Comparison of ENCODE assay signal across 8 cellular contexts in the genomic region with DNA sequence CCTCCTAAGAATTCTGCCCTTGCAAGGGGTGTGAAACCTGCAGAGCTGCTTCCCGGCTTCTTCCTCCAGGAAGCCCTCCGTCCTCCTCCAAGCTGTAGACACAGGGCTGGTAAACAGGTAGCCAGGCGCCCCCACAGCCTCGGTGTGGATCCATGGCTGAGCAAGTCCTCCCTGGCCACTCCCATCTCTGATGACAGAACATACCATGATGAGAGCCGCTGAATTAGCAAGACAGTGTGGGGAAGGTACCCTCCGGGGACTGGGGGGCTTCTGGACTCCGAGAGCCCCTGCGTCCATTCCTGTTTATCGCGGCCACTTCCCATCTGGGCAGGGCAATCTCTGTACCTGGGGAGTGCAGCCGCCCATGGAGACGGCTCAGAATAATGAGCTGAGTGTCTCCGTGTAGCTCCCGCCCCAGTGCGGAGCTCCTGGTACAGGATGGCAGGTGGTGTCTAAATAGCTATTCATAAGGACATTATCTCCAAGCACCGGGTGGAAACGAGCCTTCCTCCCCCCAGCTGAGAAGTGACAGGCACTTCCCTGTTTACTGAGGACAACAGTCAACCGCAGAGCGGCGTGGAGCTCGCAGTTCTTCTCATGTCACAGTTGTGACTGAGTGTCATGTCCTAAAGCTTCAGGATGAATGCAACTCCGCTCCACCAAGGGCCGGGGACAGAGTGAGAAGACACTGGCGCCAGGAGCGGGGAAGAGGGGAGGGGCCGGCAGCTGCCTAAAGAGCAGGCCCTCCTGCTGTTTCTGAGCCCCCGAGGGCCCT. TPM values are rescaled to one million over a fixed set of nuclear protein-coding genes. Genes with fewer than 3 reads are reported as not detected.
A peak's percentile ranks its signal among the peaks of the same experiment; 100 is the strongest.
DNase-seq lines count a peak whose midpoint lies in the region; ATAC-seq and TF ChIP-seq lines count a peak whose summit lies in the region.

No MANE protein-coding gene starts in this region.

- no peak overlapping the region for H3K27ac ChIP-seq in vagina

- ATAC-seq in HG03439 (IDR thresholded peaks at IDR 0.05; ENCODE audit: unreplicated experiment) (no peak), GM18868 (IDR thresholded peaks at IDR 0.05; ENCODE audit: unreplicated experiment) (no peak)

- H3K4me3 Mint-ChIP-seq in brain: peak overlapping the region in 2 of 5 experiments; percentile 13 to 40

- H3K4me3 ChIP-seq in vagina: no peak overlapping the region

- H3K9me3 ChIP-seq in vagina: no peaks in the 10 kb centered on the region

- no peaks in the 10 kb centered on the region for H3K27me3 ChIP-seq in vagina

- in situ Hi-C loops in KBM-7 (cut with MboI; ENCODE audit: low pct_unique_long_range_greater_than_20kb, low sequenced_read_pairs): no loop called here

- no peak for TF ChIP-seq POLR2A in vagina (IDR thresholded peaks at IDR 0.05)

- peaks cover 7% of the 10 kb centered on the region for H3K4me1 ChIP-seq in vagina

- H3K36me3 Mint-ChIP-seq in brain: no peaks in the 10 kb centered on the region

- peaks cover 74% of the 10 kb centered on the region for H3K4me1 Mint-ChIP-seq in brain

- TF ChIP-seq CTCF in brain (conservative IDR thresholded peaks at IDR 0.05): no peak
- no peak for TF ChIP-seq CTCF in vagina (IDR thresholded peaks at IDR 0.05)

- H3K27me3 Mint-ChIP-seq in brain: peaks cover 7% of the 10 kb centered on the region

- intact Hi-C loops in posterior vena cava (cut with DNase I): no loop called here
- intact Hi-C loops in vagina (cut with DNase I): no loop called here

- DNase-seq in KBM-7 (peak; percentile 96), NCI-H526 treated with DMSO at 0.1 percent for 48 hours (lab: John Stamatoyannopoulos, UW) (peak; percentile 95), posterior vena cava (ENCODE audit: low spot score) (peak; percentile 90), vagina (ENCODE audit: extremely low spot score in 2 of 2) (no peak)
- no peak for DNase-seq in activated T-cell treated with anti-CD3 and anti-CD28 coated beads, Interleukin-2, amount 50 U/mL, for 48 hours

- H3K36me3 ChIP-seq in vagina: no peaks in the 10 kb centered on the region

- peak overlapping the region in 4 of 5 experiments; percentile 75 to 88 (median 82) for H3K27ac Mint-ChIP-seq in brain

- H3K9me3 Mint-ChIP-seq in brain: peaks cover 0 to 13% (median under 1%) of the 10 kb centered on the region in 5 experiments

RNA-seq across cellular contexts. Expression of gene NTSR1, which starts 22.7 kb away (rescaled TPM):
- 0.48 TPM for polyA plus RNA-seq in brain (ENCODE audit: insufficient read depth, low read depth, low replicate concordance)
- under 1 TPM in 1 of 2 donors, not detected in 1; 0.14 TPM for total RNA-seq in posterior vena cava
- total RNA-seq in vagina: 0.49 TPM

RNA-seq across cellular contexts. Expression of gene SLCO4A1, which starts 43.7 kb away (rescaled TPM):
- polyA plus RNA-seq in brain (ENCODE audit: insufficient read depth, low read depth, low replicate concordance): 18.2 TPM
- total RNA-seq in posterior vena cava: 10 to 100 TPM; 14.7 to 15.2 TPM
- total RNA-seq in vagina: 45.9 TPM

Comparison
In these comparisons a context has a peak if more than half of its experiments do, and no peak if none do; other contexts are left out.
1. DNase-seq: peak in KBM-7 (single experiment), NCI-H526 treated with DMSO at 0.1 percent for 48 hours (single experiment) and posterior vena cava (single experiment); none in vagina (0 of 2) and activated T-cell treated with anti-CD3 and anti-CD28 coated beads, Interleukin-2, amount 50 U/mL, for 48 hours (0 of 2).